19 cellular contexts compared by ENCODE assay signal in the genomic region with DNA sequence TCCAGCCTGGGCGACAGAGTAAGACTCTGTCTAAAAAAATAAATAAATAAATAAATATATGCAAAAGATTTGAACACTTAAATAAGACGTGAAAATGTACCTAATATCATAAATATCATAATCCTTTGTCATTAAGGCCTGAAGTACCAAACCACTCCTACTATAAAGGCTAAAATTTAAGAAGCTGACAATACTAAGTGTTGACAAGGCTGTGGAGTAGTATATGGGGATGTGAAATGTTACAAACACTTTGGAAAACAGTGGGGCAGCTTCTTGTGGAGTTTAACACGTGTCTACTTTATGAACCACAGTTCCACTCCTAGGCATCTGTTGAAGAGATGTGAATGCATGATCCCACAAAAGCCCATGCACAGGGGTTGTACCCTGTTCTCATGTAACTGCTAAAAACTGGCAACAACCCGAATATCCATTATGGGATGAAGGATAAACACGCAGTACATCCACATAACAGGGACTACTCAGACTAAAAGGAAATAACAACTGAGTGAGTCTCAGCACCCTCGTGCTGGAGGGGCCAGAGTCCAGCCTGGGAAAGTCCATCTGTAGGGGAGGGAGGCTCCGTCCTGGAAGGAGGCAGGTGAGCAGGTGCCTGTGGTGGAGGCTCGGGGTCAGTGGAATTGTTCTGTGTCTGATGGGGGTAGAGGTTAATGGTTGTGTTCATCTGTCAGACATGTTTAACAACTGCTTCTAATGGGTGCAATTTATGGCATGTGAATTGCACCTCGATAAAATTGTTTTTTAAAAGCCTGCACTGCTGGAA. TPM values are rescaled to one million over a fixed set of nuclear protein-coding genes. Genes with fewer than 3 reads are reported as not detected.
DNase-seq lines count a peak whose midpoint lies in the region; ATAC-seq, FAIRE-seq and TF ChIP-seq lines count a peak whose summit lies in the region.
"Had no signal": no experiment of that assay in that cellular context is flagged by ENCODE, and none has a peak within 500 bp of the region (broad histone marks: within the 10 kb centered on the region; RNA-seq: fewer than 3 reads in every experiment).

No MANE protein-coding gene starts in this region.

- no peak for TF ChIP-seq EP300 in K562 (IDR thresholded peaks at IDR 0.05; ENCODE audit: low read length)

- DNase-seq in ELR (ENCODE audit: low read depth) (peak; percentile 32), K562 (ENCODE audit: extremely low read depth in 1 of 4, low spot score in 3 of 4) (no peak), neural progenitor cell (ENCODE audit: low spot score) (no peak), RPMI8226 (no peak), germinal center (ENCODE audit: low spot score) (no peak), NCI-H146 (lab: John Stamatoyannopoulos, UW) (no peak), pons (ENCODE audit: low spot score) (no peak)
- DNase-seq: activated T-cell treated with anti-CD3 and anti-CD28 coated beads for 4 hours; Caco-2; effector memory CD4-positive, alpha-beta T cell; foreskin fibroblast; NCI-H187; NCI-H748 treated with DMSO at 0.1 percent for 48 hours; SHP77 had no signal

- intact Hi-C loops in K562 (cut with micrococcal nuclease), result no loop called here

- peak overlapping the region in 1 of 11 experiments; percentile 21; a peak in 1 of 22 replicates for H3K9ac ChIP-seq in BLaER1 treated with 17β-estradiol and CSF1 and Interleukin-3, amounts not matched to agents 10 nM and 100 nM
- no peak overlapping the region for H3K9ac ChIP-seq in K562 (ENCODE audit: insufficient read depth in 1 of 2, low read depth in 2 of 2, low read length in 2 of 2)
- no peak overlapping the region for H3K9ac ChIP-seq in neural progenitor cell
- H3K9ac ChIP-seq: KMS-11 had no signal

- TF ChIP-seq CTCF in K562 (IDR thresholded peaks at IDR 0.05 in 2 of 3, conservative IDR thresholded peaks at IDR 0.05 in 1 of 3; ENCODE audit: insufficient read depth in 2 of 3, low read depth in 1 of 3, low read length in 3 of 3) (no peak), neural progenitor cell (IDR thresholded peaks at IDR 0.05) (no peak)

- H3K4me2 ChIP-seq in BLaER1 treated with 17β-estradiol and CSF1 and Interleukin-3, amounts not matched to agents 10 nM and 100 nM, result peak overlapping the region; percentile 24 to 63 (median 54); a peak in 19 of 22 replicates
- H3K4me2 ChIP-seq in K562 (ENCODE audit: insufficient read depth, low read length) (no peak overlapping the region), neural progenitor cell (no peak overlapping the region)
- H3K4me2 ChIP-seq: GM23338, KMS-11 had no signal

- H2AFZ ChIP-seq in K562 (ENCODE audit: low read depth, low read length) (no peak overlapping the region), neural progenitor cell (replicated peaks) (no peak overlapping the region)
- H2AFZ ChIP-seq: GM23338 had no signal

- peak overlapping the region in 3 of 11 experiments; percentile 12 to 52 (median 36); a peak in 4 of 22 replicates for H3K27ac ChIP-seq in BLaER1 treated with 17β-estradiol and CSF1 and Interleukin-3, amounts not matched to agents 10 nM and 100 nM
- H3K27ac ChIP-seq in K562 (ENCODE audit: extremely low read depth, low read depth, low read length) (no peak overlapping the region), neural progenitor cell (no peak overlapping the region)
- H3K27ac ChIP-seq: KMS-11, right atrium auricular region had no signal

- no peaks in the 10 kb centered on the region for H3K9me3 ChIP-seq in BLaER1 treated with 17β-estradiol and CSF1 and Interleukin-3, amounts not matched to agents 10 nM and 100 nM (replicated peaks in 1 of 11)
- H3K9me3 ChIP-seq in K562 (replicated peaks; ENCODE audit: control insufficient read depth, insufficient read depth, low read depth, low read length), result no peaks in the 10 kb centered on the region
- no peaks in the 10 kb centered on the region for H3K9me3 ChIP-seq in neural progenitor cell (ENCODE audit: low read depth)
- H3K9me3 ChIP-seq: Caco-2, right atrium auricular region had no signal

- H3K27ac Mint-ChIP-seq in neural progenitor cell, result peak overlapping the region; percentile 25
- H3K27ac Mint-ChIP-seq: GM23338 had no signal

- FAIRE-seq in K562 (lab: Jason Lieb, UNC), result peak; percentile 26

- H3K36me3 Mint-ChIP-seq in neural progenitor cell, result no peaks in the 10 kb centered on the region
- H3K36me3 Mint-ChIP-seq: brain had no signal

- in situ Hi-C loops in K562 (cut with MboI), result no loop called here

- no peaks in the 10 kb centered on the region for H3F3A ChIP-seq in neural progenitor cell (ENCODE audit: low read depth)

- no peak for TF ChIP-seq POLR2A in K562 (conservative IDR thresholded peaks at IDR 0.05)

- no peaks in the 10 kb centered on the region for H3K9me1 ChIP-seq in K562 (ENCODE audit: control insufficient read depth, insufficient read depth, low read length)

- H3K79me2 ChIP-seq in K562 (ENCODE audit: control insufficient read depth, insufficient read depth, low read length) (no peaks in the 10 kb centered on the region), neural progenitor cell (ENCODE audit: low read depth) (no peaks in the 10 kb centered on the region)

- CTCF ChIA-PET in K562 (lab: Yijun Ruan, JAX; ENCODE audit: low intra/inter-chr PET ratio), result no interaction called here

- BruUV-seq in K562 (replicated peaks; lab: Mats Ljungman, UMichigan), result no TSS peak

- POLR2A ChIA-PET in K562 (lab: Yijun Ruan, JAX), result no interaction called here

- no peaks in the 10 kb centered on the region for H3K27me3 ChIP-seq in BLaER1 treated with 17β-estradiol and CSF1 and Interleukin-3, amounts not matched to agents 10 nM and 100 nM
- H3K27me3 ChIP-seq in K562 (ENCODE audit: control insufficient read depth in 2 of 2, insufficient read depth in 2 of 2, low read length in 2 of 2) (peaks cover 4 to 13% of the 10 kb centered on the region in 2 experiments; a peak in 4 of 5 replicates), neural progenitor cell (no peaks in the 10 kb centered on the region)
- H3K27me3 ChIP-seq: right atrium auricular region had no signal

- ATAC-seq in K562, result no peak
- ATAC-seq: GM23338 had no signal

- no peak overlapping the region for H3K4me3 ChIP-seq in BLaER1 treated with 17β-estradiol and CSF1 and Interleukin-3, amounts not matched to agents 10 nM and 100 nM
- H3K4me3 ChIP-seq in K562 (no peak overlapping the region), neural progenitor cell (no peak overlapping the region)
- H3K4me3 ChIP-seq: GM23338, right atrium auricular region had no signal

- H3K4me1 Mint-ChIP-seq in neural progenitor cell, result peaks cover 20% of the 10 kb centered on the region

- peaks cover 41 to 54% (median 49%) of the 10 kb centered on the region in 10 experiments for H3K4me1 ChIP-seq in BLaER1 treated with 17β-estradiol and CSF1 and Interleukin-3, amounts not matched to agents 10 nM and 100 nM
- peaks cover 13 to 47% of the 10 kb centered on the region in 2 experiments; a peak in 3 of 5 replicates for H3K4me1 ChIP-seq in K562 (replicated peaks in 1 of 2; ENCODE audit: control insufficient read depth in 2 of 2, insufficient read depth in 2 of 2, low read length in 2 of 2)
- peaks cover 3% of the 10 kb centered on the region for H3K4me1 ChIP-seq in neural progenitor cell
- H3K4me1 ChIP-seq: right atrium auricular region had no signal

- peaks cover 15% of the 10 kb centered on the region for H3K27me3 Mint-ChIP-seq in neural progenitor cell (ENCODE audit: insufficient read depth, low read depth)

- no peaks in the 10 kb centered on the region for H3K36me3 ChIP-seq in BLaER1 treated with 17β-estradiol and CSF1 and Interleukin-3, amounts not matched to agents 10 nM and 100 nM
- H3K36me3 ChIP-seq in K562 (ENCODE audit: control insufficient read depth, insufficient read depth, low read length) (no peaks in the 10 kb centered on the region), neural progenitor cell (no peaks in the 10 kb centered on the region)
- H3K36me3 ChIP-seq: right atrium auricular region had no signal

- 22% methylated on average over 9 of the region's 9 CpGs for WGBS in K562 (ENCODE audit: insufficient coverage, low coverage, missing lambda C conversion rate)

- TF ChIP-seq RAD21 in K562 (CRISPR knock-in tag; conservative IDR thresholded peaks at IDR 0.05 in 1 of 2, IDR thresholded peaks at IDR 0.05 in 1 of 2), result no peak

- H3K9me3 Mint-ChIP-seq in neural progenitor cell, result no peaks in the 10 kb centered on the region

- H4K20me1 ChIP-seq in BLaER1 treated with 17β-estradiol and CSF1 and Interleukin-3, amounts not matched to agents 10 nM and 100 nM, result peaks cover 0 to 6% (median 0%) of the 10 kb centered on the region in 11 experiments; a peak in 2 of 22 replicates
- H4K20me1 ChIP-seq in K562 (replicated peaks; ENCODE audit: control insufficient read depth, insufficient read depth, low read length) (no peaks in the 10 kb centered on the region), neural progenitor cell (ENCODE audit: low read depth) (no peaks in the 10 kb centered on the region)

- peak overlapping the region; percentile 46 for H3K4me3 Mint-ChIP-seq in neural progenitor cell
- H3K4me3 Mint-ChIP-seq: GM23338 had no signal

RNA-seq across cellular contexts. Expression of a gene that starts 6.7 kb away (rescaled TPM):
- total RNA-seq in K562 (2011; cell fraction: chromatin; rRNA removed; ENCODE audit: low replicate concordance), result 43.8 and 108 TPM in 2 replicates
- 90.5 and 93.4 TPM in 2 replicates for total RNA-seq in K562 (2011; cell fraction: nucleolus; rRNA removed)
- total RNA-seq in K562 (2011; cell fraction: nucleoplasm; rRNA removed), result 52.4 and 63.7 TPM in 2 replicates
- total RNA-seq in K562 (2014; rRNA removed), result 34.7 and 41.3 TPM in 2 replicates
- 8.0 and 8.7 TPM in 2 replicates for total RNA-seq in K562 (2014; rRNA removed; fragmentation: Illumina TruSeq; extraction: Trizol)
- total RNA-seq in K562 (2015; rRNA removed; fragmentation: Illumina TruSeq; extraction: Trizol), result 18.8 and 21.4 TPM in 2 replicates
- 88.7 and 91.3 TPM in 2 replicates for total RNA-seq in K562 (2021)
- polyA plus RNA-seq in K562 (2011; rRNA removed), result 11.5 and 24.6 TPM in 2 replicates
- polyA plus RNA-seq in K562 (2011; cell fraction: cytosol; rRNA removed), result 20.4 and 78.6 TPM in 2 replicates
- polyA plus RNA-seq in K562 (2011; cell fraction: nucleus; rRNA removed), result 49.9 and 126 TPM in 2 replicates
- polyA plus RNA-seq in K562 (2012), result 20.5 and 34.6 TPM in 2 replicates
- 12.0 and 24.5 TPM in 2 replicates for polyA plus RNA-seq in K562 (2014; fragmentation: Illumina TruSeq; extraction: Trizol)
- polyA plus RNA-seq in K562 (2014; fragmentation: Nextera tagmentation; extraction: Ambion mirVana), result 1 to 10 TPM in 1 of 2 experiments, under 1 TPM in 1; 0.65 to 2.3 TPM
- polyA plus RNA-seq in K562 (2014; rRNA removed), result 36.6 and 50.8 TPM in 2 replicates
- 11.9 and 16.0 TPM in 2 replicates for polyA minus RNA-seq in K562 (2011; rRNA and poly(A)+ RNA removed)
- polyA minus RNA-seq in K562 (2011; cell fraction: cytosol; rRNA and poly(A)+ RNA removed), result 41.4 and 45.6 TPM in 2 replicates
- polyA minus RNA-seq in K562 (2011; cell fraction: nucleus; rRNA and poly(A)+ RNA removed), result 23.3 TPM in 2 replicates
- 7.7 and 17.3 TPM in 2 replicates for total RNA-seq in neural progenitor cell (ENCODE audit: low replicate concordance)

Comparison
In these comparisons a context has a peak if more than half of its experiments do, and no peak if none do; other contexts are left out.
1. H3K4me2 ChIP-seq: peak in BLaER1 treated with 17β-estradiol and CSF1 and Interleukin-3, amounts not matched to agents 10 nM and 100 nM (11 of 11); none in K562 (single experiment) and neural progenitor cell (single experiment).